29 cellular contexts compared by ENCODE assay signal in genomic region chr5:139979943-139980342, GRCh38.
"Had no signal": no experiment of that assay in that cellular context is flagged by ENCODE, and none has a peak within 500 bp of the region (broad histone marks: within the 10 kb centered on the region; RNA-seq: fewer than 3 reads in every experiment).

No MANE protein-coding gene starts in this region.

- H3K36me3 ChIP-seq: stomach, suprapubic skin, thoracic aorta, thyroid gland, tibial artery, tibial nerve, transverse colon, upper lobe of left lung, upper lobe of right lung, uterus, vagina had no signal

- FAIRE-seq: urothelium cell line had no signal

- H3K9me3 Mint-ChIP-seq: stimulated activated effector memory CD8-positive, alpha-beta T cell treated with anti-CD3 and anti-CD28 coated beads, Interleukin-12 subunit alpha, Interleukin-12 subunit beta, amount 100 ng/mL, for 72 hours; stimulated activated memory B cell treated with anti-CD40 and anti-IgM and Interleukin-4, amounts not matched to agents 10 μg/mL and 1 μg/mL and 100 μg/mL, for 72 hours; stimulated activated naive B cell treated with anti-CD40 and anti-IgM and Interleukin-4, amounts not matched to agents 10 μg/mL and 1 μg/mL and 100 μg/mL, for 72 hours; stimulated activated naive CD8-positive, alpha-beta T cell treated with anti-CD3 and anti-CD28 coated beads, Interleukin-15, amount 100 ng/mL, for 72 hours; stimulated activated naive CD8-positive, alpha-beta T cell treated with anti-CD3 and anti-CD28 coated beads, Interleukin-15, Interleukin-2, amounts not matched to agents 100 ng/mL and 50 ng/mL, for 24 hours; type B pancreatic cell had no signal

- H3K27ac Mint-ChIP-seq: stimulated activated effector memory CD8-positive, alpha-beta T cell treated with anti-CD3 and anti-CD28 coated beads, Interleukin-12 subunit alpha, Interleukin-12 subunit beta, amount 100 ng/mL, for 72 hours; stimulated activated memory B cell treated with anti-CD40 and anti-IgM and Interleukin-4, amounts not matched to agents 10 μg/mL and 1 μg/mL and 100 μg/mL, for 72 hours; stimulated activated naive B cell treated with anti-CD40 and anti-IgM and Interleukin-4, amounts not matched to agents 10 μg/mL and 1 μg/mL and 100 μg/mL, for 72 hours; stimulated activated naive CD8-positive, alpha-beta T cell treated with anti-CD3 and anti-CD28 coated beads, Interleukin-15, amount 100 ng/mL, for 72 hours; stimulated activated naive CD8-positive, alpha-beta T cell treated with anti-CD3 and anti-CD28 coated beads, Interleukin-15, Interleukin-2, amounts not matched to agents 100 ng/mL and 50 ng/mL, for 24 hours; type B pancreatic cell had no signal

- H3K27me3 ChIP-seq: testis, thyroid gland, tibial nerve, upper lobe of left lung, upper lobe of right lung, uterus, vagina had no signal

- H3K4me3 Mint-ChIP-seq: stimulated activated effector memory CD8-positive, alpha-beta T cell treated with anti-CD3 and anti-CD28 coated beads, Interleukin-12 subunit alpha, Interleukin-12 subunit beta, amount 100 ng/mL, for 72 hours; stimulated activated memory B cell treated with anti-CD40 and anti-IgM and Interleukin-4, amounts not matched to agents 10 μg/mL and 1 μg/mL and 100 μg/mL, for 72 hours; stimulated activated naive B cell treated with anti-CD40 and anti-IgM and Interleukin-4, amounts not matched to agents 10 μg/mL and 1 μg/mL and 100 μg/mL, for 72 hours; stimulated activated naive CD8-positive, alpha-beta T cell treated with anti-CD3 and anti-CD28 coated beads, Interleukin-15, amount 100 ng/mL, for 72 hours; stimulated activated naive CD8-positive, alpha-beta T cell treated with anti-CD3 and anti-CD28 coated beads, Interleukin-15, Interleukin-2, amounts not matched to agents 100 ng/mL and 50 ng/mL, for 24 hours; type B pancreatic cell had no signal

- H3K36me3 Mint-ChIP-seq: stimulated activated effector memory CD8-positive, alpha-beta T cell treated with anti-CD3 and anti-CD28 coated beads, Interleukin-12 subunit alpha, Interleukin-12 subunit beta, amount 100 ng/mL, for 72 hours; stimulated activated memory B cell treated with anti-CD40 and anti-IgM and Interleukin-4, amounts not matched to agents 10 μg/mL and 1 μg/mL and 100 μg/mL, for 72 hours; stimulated activated naive B cell treated with anti-CD40 and anti-IgM and Interleukin-4, amounts not matched to agents 10 μg/mL and 1 μg/mL and 100 μg/mL, for 72 hours; type B pancreatic cell had no signal

- H3K4me1 ChIP-seq: stomach, suprapubic skin, testis, tibial artery, tibial nerve, transverse colon, upper lobe of left lung, upper lobe of right lung, uterus, vagina had no signal

- DNase-seq: stimulated activated CD4-positive, alpha-beta T cell treated with anti-CD3 and anti-CD28 coated beads, Interleukin-2, amount 100 ng/mL, for 48 hours; stimulated activated CD4-positive, alpha-beta T cell treated with anti-CD3 and anti-CD28 coated beads, Interleukin-4, amount 100 ng/mL, for 1 hour; stimulated activated CD4-positive, alpha-beta T cell treated with anti-CD3 and anti-CD28 coated beads, Interleukin-4, amount 100 ng/mL, for 24 hours; stimulated activated CD4-positive, alpha-beta T cell treated with anti-CD3 and anti-CD28 coated beads, Interleukin-4, amount 100 ng/mL, for 4 hours; stimulated activated CD8-positive, alpha-beta memory T cell treated with anti-CD3 and anti-CD28 coated beads, Interleukin-4, amount 100 ng/mL, for 48 hours; stimulated activated naive B cell treated with anti-CD40 and anti-IgM and Interleukin-4, amounts not matched to agents 10 μg/mL and 1 μg/mL and 100 μg/mL, for 72 hours; stimulated activated naive CD4-positive, alpha-beta T cell; stimulated activated naive CD4-positive, alpha-beta T cell treated with Interleukin-2 at 50 U/mL for 16 hours; stimulated activated naive CD8-positive, alpha-beta T cell treated with anti-CD3 and anti-CD28 coated beads, Interleukin-15, amount 100 ng/mL, for 72 hours; stimulated activated naive CD8-positive, alpha-beta T cell treated with anti-CD3 and anti-CD28 coated beads, Interleukin-15, Interleukin-2, amounts not matched to agents 100 U/mL and 50 U/mL, for 24 hours; stomach; substantia nigra; testis; thyroid gland; tibial artery; transverse colon; trophoblast cell; upper lobe of left lung; upper lobe of right lung; uterus had no signal

- H3K4me3 ChIP-seq: stomach, suprapubic skin, testis, thoracic aorta, thyroid gland, tibial artery, tibial nerve, transverse colon, upper lobe of left lung, upper lobe of right lung, uterus, vagina had no signal

- H3K27ac ChIP-seq: stomach, suprapubic skin, testis, thoracic aorta, thyroid gland, tibial artery, tibial nerve, transverse colon, upper lobe of left lung, upper lobe of right lung, uterus, vagina had no signal

- ATAC-seq: stimulated activated effector memory CD8-positive, alpha-beta T cell treated with anti-CD3 and anti-CD28 coated beads, Interleukin-12 subunit alpha, Interleukin-12 subunit beta, amount 100 ng/mL, for 72 hours; stimulated activated memory B cell treated with anti-CD40 and anti-IgM and Interleukin-4, amounts not matched to agents 10 μg/mL and 1 μg/mL and 100 μg/mL, for 72 hours; stimulated activated naive B cell treated with anti-CD40 and anti-IgM and Interleukin-4, amounts not matched to agents 10 μg/mL and 1 μg/mL and 100 μg/mL, for 72 hours; stimulated activated naive CD8-positive, alpha-beta T cell treated with anti-CD3 and anti-CD28 coated beads, Interleukin-15, amount 100 ng/mL, for 72 hours; stimulated activated naive CD8-positive, alpha-beta T cell treated with anti-CD3 and anti-CD28 coated beads, Interleukin-15, Interleukin-2, amounts not matched to agents 100 U/mL and 50 U/mL, for 24 hours; upper lobe of right lung had no signal

- H3K4me1 Mint-ChIP-seq: stimulated activated effector memory CD8-positive, alpha-beta T cell treated with anti-CD3 and anti-CD28 coated beads, Interleukin-12 subunit alpha, Interleukin-12 subunit beta, amount 100 ng/mL, for 72 hours; stimulated activated memory B cell treated with anti-CD40 and anti-IgM and Interleukin-4, amounts not matched to agents 10 μg/mL and 1 μg/mL and 100 μg/mL, for 72 hours; stimulated activated naive B cell treated with anti-CD40 and anti-IgM and Interleukin-4, amounts not matched to agents 10 μg/mL and 1 μg/mL and 100 μg/mL, for 72 hours; stimulated activated naive CD8-positive, alpha-beta T cell treated with anti-CD3 and anti-CD28 coated beads, Interleukin-15, amount 100 ng/mL, for 72 hours had no signal

- H3K9me3 ChIP-seq: stomach, suprapubic skin, testis, thoracic aorta, thyroid gland, tibial artery, tibial nerve, transverse colon, upper lobe of left lung, upper lobe of right lung, uterus, vagina had no signal
